20 cellular contexts compared by ENCODE assay signal in the genomic region with DNA sequence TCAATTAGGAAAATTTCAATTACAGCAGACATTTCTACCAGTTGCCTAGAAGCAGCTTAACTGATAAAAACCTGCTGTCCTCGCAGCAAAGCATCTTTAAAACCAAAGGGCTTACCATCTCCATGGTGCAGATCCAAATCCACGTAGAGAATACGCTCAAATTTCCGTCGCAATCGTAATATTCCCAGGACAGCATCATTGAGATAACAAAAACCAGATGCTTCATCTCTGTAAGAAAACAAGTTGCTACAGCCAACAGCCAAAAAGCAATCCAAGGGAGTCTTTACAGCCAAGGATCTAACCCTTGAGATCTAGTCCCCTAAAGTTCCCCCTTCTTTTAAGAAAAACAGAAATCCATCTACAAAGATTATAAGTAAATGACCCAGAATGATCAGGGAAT.
DNase-seq lines count a peak whose midpoint lies in the region; ATAC-seq and TF ChIP-seq lines count a peak whose summit lies in the region.
"Had no signal": no experiment of that assay in that cellular context is flagged by ENCODE, and none has a peak within 500 bp of the region (broad histone marks: within the 10 kb centered on the region; RNA-seq: fewer than 3 reads in every experiment).

No MANE protein-coding gene starts in this region.

- H3K4me3 Mint-ChIP-seq in neural crest cell (no peak overlapping the region), mesothelial cell of epicardium (no peak overlapping the region)
- H3K4me3 Mint-ChIP-seq: CD8-positive, alpha-beta memory T cell had no signal

- H3K9me3 Mint-ChIP-seq in neural crest cell (peaks cover 19% of the 10 kb centered on the region), mesothelial cell of epicardium (peaks cover 36% of the 10 kb centered on the region)

- H3K27me3 Mint-ChIP-seq in neural crest cell (ENCODE audit: low read depth) (no peaks in the 10 kb centered on the region), mesothelial cell of epicardium (ENCODE audit: low read depth) (no peaks in the 10 kb centered on the region)
- H3K27me3 Mint-ChIP-seq: CD8-positive, alpha-beta memory T cell had no signal

- ATAC-seq in left ventricle myocardium superior = peak; percentile 48
- ATAC-seq: Panc1 had no signal

- H3K4me3 ChIP-seq in right atrium auricular region (no peak overlapping the region), fibroblast of mammary gland (ENCODE audit: control insufficient read depth, low read depth, low read length) (no peak overlapping the region)
- H3K4me3 ChIP-seq: MG63 had no signal

- in situ Hi-C loops in G401 (cut with HindIII; ENCODE audit: low sequenced_read_pairs) = no loop called here

- H3K27me3 ChIP-seq in right atrium auricular region = no peaks in the 10 kb centered on the region
- H3K27me3 ChIP-seq: MG63 had no signal

- intact Hi-C loops in left ventricle myocardium superior (cut with micrococcal nuclease) = no loop called here

- TF ChIP-seq CTCF in right atrium auricular region (IDR thresholded peaks at IDR 0.05) = no peak
- no peak for TF ChIP-seq CTCF in fibroblast of mammary gland (conservative IDR thresholded peaks at IDR 0.05; ENCODE audit: control insufficient read depth, insufficient read depth, low read depth, low read length)
- no peak for TF ChIP-seq CTCF in neural crest cell (conservative IDR thresholded peaks at IDR 0.05)
- no peak for TF ChIP-seq CTCF in mesothelial cell of epicardium (IDR thresholded peaks at IDR 0.05; ENCODE audit: unreplicated experiment)

- H3K27ac Mint-ChIP-seq in neural crest cell (ENCODE audit: unreplicated experiment) (peak overlapping the region; percentile 37), mesothelial cell of epicardium (no peak overlapping the region)
- H3K27ac Mint-ChIP-seq: CD8-positive, alpha-beta memory T cell had no signal

- no peak overlapping the region for H3K27ac ChIP-seq in right atrium auricular region

- no peaks in the 10 kb centered on the region for H3K4me1 ChIP-seq in right atrium auricular region

- no peaks in the 10 kb centered on the region for H3K9me3 ChIP-seq in right atrium auricular region
- H3K9me3 ChIP-seq: MG63 had no signal

- no peaks in the 10 kb centered on the region for H3K36me3 ChIP-seq in right atrium auricular region
- H3K36me3 ChIP-seq: MG63 had no signal

- H3K36me3 Mint-ChIP-seq in neural crest cell (ENCODE audit: low read depth) (peaks cover 20% of the 10 kb centered on the region), mesothelial cell of epicardium (peaks cover 14% of the 10 kb centered on the region)

- DNase-seq in left ventricle myocardium superior = no peak
- DNase-seq in right atrium auricular region (ENCODE audit: low spot score) = no peak
- DNase-seq in fibroblast of mammary gland (ENCODE audit: low read depth) = peak; percentile 79
- DNase-seq in neural crest cell (ENCODE audit: low read depth, low spot score) = no peak
- DNase-seq in NCI-H345 (lab: John Stamatoyannopoulos, UW) = no peak
- no peak for DNase-seq in mesothelial cell of epicardium (ENCODE audit: low spot score in 2 of 2, unreplicated experiment in 2 of 2)
- no peak for DNase-seq in G401 (ENCODE audit: low spot score)
- DNase-seq: C1 segment of cervical spinal cord; CD8-positive, alpha-beta memory T cell; DMS53; EL; Kasumi-1; MG63; NCI-H1048; NCI-H146; NCI-H2029 treated with DMSO at 0.1 percent for 48 hours; NCI-H2171; NCI-H446; NCI-H69 had no signal

- H3K4me1 Mint-ChIP-seq in neural crest cell (no peaks in the 10 kb centered on the region), mesothelial cell of epicardium (no peaks in the 10 kb centered on the region)
- H3K4me1 Mint-ChIP-seq: CD8-positive, alpha-beta memory T cell had no signal
